8 cellular contexts compared by ENCODE assay signal in the genomic region with DNA sequence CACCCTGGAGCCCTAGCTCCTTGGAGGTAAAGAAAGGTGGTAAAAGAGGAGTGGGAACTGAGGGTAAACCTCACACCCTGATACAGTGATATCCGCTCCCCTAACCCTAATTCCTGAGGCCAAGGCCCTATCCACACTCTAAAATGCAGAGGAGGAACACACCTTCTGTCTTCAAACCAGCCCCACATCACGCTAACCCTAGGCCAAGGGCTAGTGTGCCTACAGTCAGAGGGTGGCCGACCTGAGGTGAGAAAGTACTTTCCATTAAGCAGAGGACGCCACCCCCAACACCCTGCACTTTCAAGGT. TPM values are rescaled to one million over a fixed set of nuclear protein-coding genes. Genes with fewer than 3 reads are reported as not detected.
DNase-seq lines count a peak whose midpoint lies in the region; ATAC-seq and TF ChIP-seq lines count a peak whose summit lies in the region.

No MANE protein-coding gene starts in this region.

- H3K9ac ChIP-seq in fibroblast of lung (ENCODE audit: insufficient read depth, low read length), result peak overlapping the region; percentile 82

- H3K36me3 Mint-ChIP-seq in progenitor cell of endocrine pancreas (ENCODE audit: insufficient read depth), result peaks cover 3% of the 10 kb centered on the region

- H3K27me3 Mint-ChIP-seq in progenitor cell of endocrine pancreas, result peaks cover 6% of the 10 kb centered on the region

- H3K27ac ChIP-seq in RWPE1 (peak overlapping the region; percentile 73), fibroblast of lung (ENCODE audit: insufficient read depth, low read length) (peak overlapping the region; percentile 78)

- no peaks in the 10 kb centered on the region for H3K9me3 Mint-ChIP-seq in progenitor cell of endocrine pancreas (ENCODE audit: low read depth)

- H3K4me1 ChIP-seq in fibroblast of lung (ENCODE audit: control insufficient read depth, extremely low read depth, insufficient read depth, low read length), result peaks cover 2% of the 10 kb centered on the region

- H3K79me2 ChIP-seq in fibroblast of lung (ENCODE audit: control insufficient read depth, insufficient read depth, low read length), result peaks cover 37% of the 10 kb centered on the region

- H3K27me3 ChIP-seq in GM06990 (replicated peaks; ENCODE audit: control insufficient read depth, insufficient read depth, low read length) (no peaks in the 10 kb centered on the region), fibroblast of lung (ENCODE audit: control insufficient read depth, insufficient read depth, low read length) (no peaks in the 10 kb centered on the region)

- H4K20me1 ChIP-seq in fibroblast of lung (ENCODE audit: control insufficient read depth, extremely low read depth, insufficient read depth, low read length), result no peaks in the 10 kb centered on the region

- no peaks in the 10 kb centered on the region for H3K9me3 ChIP-seq in fibroblast of lung (ENCODE audit: control insufficient read depth, insufficient read depth, low read depth, low read length)

- H3K4me3 ChIP-seq in GM06990 (replicated peaks; ENCODE audit: low read depth, low read length) (peak overlapping the region; percentile 91), fibroblast of lung (replicated peaks in 1 of 4; ENCODE audit: control extremely low read depth in 1 of 4, insufficient read depth in 1 of 4, low read depth in 3 of 4, low read length in 4 of 4) (peak overlapping the region; percentile 89 to 99 (median 96))

- peak overlapping the region; percentile 92 for H3K4me2 ChIP-seq in fibroblast of lung (ENCODE audit: extremely low read depth, insufficient read depth, low read length)

- H2AFZ ChIP-seq in fibroblast of lung (ENCODE audit: low read length), result peak overlapping the region; percentile 96

- DNase-seq in GM06990 (ENCODE audit: extremely low read depth, insufficient read length) (no peak), RWPE1 (ENCODE audit: low spot score) (no peak), fibroblast of lung (ENCODE audit: low read depth in 2 of 2) (no peak), progenitor cell of endocrine pancreas (ENCODE audit: low spot score, unreplicated experiment) (no peak), NK-92 (lab: John Stamatoyannopoulos, UW; ENCODE audit: unreplicated experiment) (no peak), nucleus accumbens (lab: John Stamatoyannopoulos, UW) (no peak), MV-4-11 (lab: John Stamatoyannopoulos, UW) (no peak)

- H3K36me3 ChIP-seq in GM06990 (ENCODE audit: control insufficient read depth, insufficient read depth, low read length), result peaks cover 3% of the 10 kb centered on the region
- H3K36me3 ChIP-seq in fibroblast of lung (ENCODE audit: control insufficient read depth, insufficient read depth, low read length), result peaks cover 2% of the 10 kb centered on the region

- peak overlapping the region; percentile 84 for H3K4me3 Mint-ChIP-seq in progenitor cell of endocrine pancreas (ENCODE audit: low read depth)

- no peak for ATAC-seq in GM21423 (IDR thresholded peaks at IDR 0.05; ENCODE audit: unreplicated experiment)

- peak overlapping the region; percentile 95 for H3K27ac Mint-ChIP-seq in progenitor cell of endocrine pancreas

- CTCF ChIA-PET in RWPE1 (lab: Yijun Ruan, JAX), result interaction anchor here (1.2 to 2.3 kb wide), 3 partner anchors 17 to 44 kb away, joined by 3 to 24 read pairs (median 5); a partner anchor contains a TSS

- H3K4me1 Mint-ChIP-seq in progenitor cell of endocrine pancreas (ENCODE audit: low read depth), result peaks cover 12% of the 10 kb centered on the region

- TF ChIP-seq CTCF in GM06990 (IDR thresholded peaks at IDR 0.05; ENCODE audit: insufficient read depth, low read length, poor library complexity, severe bottlenecking) (no peak), RWPE1 (conservative IDR thresholded peaks at IDR 0.05; ENCODE audit: low read depth) (no peak), fibroblast of lung (conservative IDR thresholded peaks at IDR 0.05 in 1 of 2, IDR thresholded peaks at IDR 0.05 in 1 of 2; ENCODE audit: low read depth in 1 of 2, low read length in 2 of 2) (no peak), progenitor cell of endocrine pancreas (IDR thresholded peaks at IDR 0.05; ENCODE audit: unreplicated experiment) (no peak)

- POLR2A ChIA-PET in RWPE1 (lab: Yijun Ruan, JAX; ENCODE audit: low non-redundant PET), result interaction anchor here (0.6 to 2.5 kb wide), 6 partner anchors 9 to 1135 kb away, joined by 3 to 7 read pairs (median 4); a partner anchor contains a TSS

RNA-seq across cellular contexts. Expression of a gene that starts 0.6 kb away (rescaled TPM):
- total RNA-seq in fibroblast of lung, result 45.7 and 56.8 TPM in 2 replicates
- 67.9 and 69.6 TPM in 2 replicates for polyA plus RNA-seq in fibroblast of lung
- 44.2 and 46.9 TPM in 2 replicates for polyA plus RNA-seq in fibroblast of lung (2012)
- polyA minus RNA-seq in fibroblast of lung (ENCODE audit: low replicate concordance), result 90.6 and 135 TPM in 2 replicates
- total RNA-seq in progenitor cell of endocrine pancreas, result 101 and 103 TPM in 2 replicates

RNA-seq across cellular contexts. Expression of a gene that starts 0.7 kb away (rescaled TPM):
- 2.6 and 3.0 TPM in 2 replicates for total RNA-seq in fibroblast of lung
- 3.7 and 4.0 TPM in 2 replicates for polyA plus RNA-seq in fibroblast of lung
- 2.4 and 3.0 TPM in 2 replicates for polyA plus RNA-seq in fibroblast of lung (2012)
- 1.0 and 3.5 TPM in 2 replicates for polyA minus RNA-seq in fibroblast of lung (ENCODE audit: low replicate concordance)
- 5.2 and 6.7 TPM in 2 replicates for total RNA-seq in progenitor cell of endocrine pancreas

RNA-seq across cellular contexts. Expression of a gene that starts 15.2 kb away (rescaled TPM):
- 15.4 and 25.6 TPM in 2 replicates for total RNA-seq in fibroblast of lung
- 13.5 and 19.1 TPM in 2 replicates for polyA plus RNA-seq in fibroblast of lung
- polyA plus RNA-seq in fibroblast of lung (2012), result 18.9 and 21.1 TPM in 2 replicates
- polyA minus RNA-seq in fibroblast of lung (ENCODE audit: low replicate concordance), result 17.7 and 18.3 TPM in 2 replicates
- 27.7 and 30.7 TPM in 2 replicates for total RNA-seq in progenitor cell of endocrine pancreas

RNA-seq across cellular contexts. Expression of a gene that starts 17.3 kb away (rescaled TPM):
- total RNA-seq in fibroblast of lung (17.2 and 21.1 TPM in 2 replicates), progenitor cell of endocrine pancreas (63.5 and 74.3 TPM in 2 replicates)
- 30.9 and 59.5 TPM in 2 replicates for polyA plus RNA-seq in fibroblast of lung
- polyA plus RNA-seq in fibroblast of lung (2012), result 41.4 and 57.3 TPM in 2 replicates
- 127 and 180 TPM in 2 replicates for polyA minus RNA-seq in fibroblast of lung (ENCODE audit: low replicate concordance)

RNA-seq across cellular contexts. Expression of a gene that starts 46.0 kb away (rescaled TPM):
- total RNA-seq in fibroblast of lung (2.6 and 3.8 TPM in 2 replicates), progenitor cell of endocrine pancreas (6.2 and 6.4 TPM in 2 replicates)
- polyA plus RNA-seq in fibroblast of lung, result 2.5 and 2.9 TPM in 2 replicates
- polyA plus RNA-seq in fibroblast of lung (2012), result 5.2 and 6.8 TPM in 2 replicates
- polyA minus RNA-seq in fibroblast of lung (ENCODE audit: low replicate concordance), result 11.4 and 25.4 TPM in 2 replicates
